15 cellular contexts compared by ENCODE assay signal in the genomic region with DNA sequence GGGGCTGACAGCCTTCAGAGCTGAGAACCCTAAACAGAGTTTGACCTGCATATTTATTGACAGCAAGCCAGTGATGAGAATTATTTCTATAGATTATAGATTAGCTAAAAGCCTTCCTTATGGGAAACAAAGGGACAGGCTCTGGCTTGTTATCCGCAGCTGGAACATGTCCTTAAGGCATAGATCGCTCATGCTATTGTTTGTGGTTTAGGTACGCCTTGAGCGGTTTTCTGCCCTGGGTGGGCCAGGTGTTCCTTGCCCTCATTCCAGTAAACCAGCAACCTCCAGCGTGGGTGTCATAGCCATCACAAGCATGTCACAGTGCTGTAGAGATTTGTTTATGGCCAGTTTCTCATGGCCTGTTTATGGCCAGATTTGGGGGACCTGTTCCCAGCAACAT. TPM values are rescaled to one million over a fixed set of nuclear protein-coding genes. Genes with fewer than 3 reads are reported as not detected.
DNase-seq lines count a peak whose midpoint lies in the region; FAIRE-seq and TF ChIP-seq lines count a peak whose summit lies in the region.
"Had no signal": no experiment of that assay in that cellular context is flagged by ENCODE, and none has a peak within 500 bp of the region (broad histone marks: within the 10 kb centered on the region; RNA-seq: fewer than 3 reads in every experiment).

No MANE protein-coding gene starts in this region.

- WGBS in mammary epithelial cell (ENCODE audit: low coverage, missing lambda C conversion rate), result 4% methylated on average over 5 of the region's 5 CpGs

- no peaks in the 10 kb centered on the region for H3K9me3 ChIP-seq in mammary epithelial cell (replicated peaks; ENCODE audit: insufficient read depth, low read length)
- H3K9me3 ChIP-seq in kidney (ENCODE audit: control insufficient read depth in 1 of 2, low read length in 2 of 2), result no peaks in the 10 kb centered on the region
- H3K9me3 ChIP-seq: A549, BE2C had no signal

- no peaks in the 10 kb centered on the region for H3K79me2 ChIP-seq in mammary epithelial cell (ENCODE audit: insufficient read depth, low read length)

- no peak for FAIRE-seq in kidney (lab: Jason Lieb, UNC)
- FAIRE-seq: GM12878, H54 had no signal

- H3K27ac ChIP-seq in mammary epithelial cell (ENCODE audit: insufficient read depth, low read depth, low read length), result no peak overlapping the region
- peak overlapping the region; percentile 36 to 79 for H3K27ac ChIP-seq in kidney (ENCODE audit: low read depth in 2 of 2, low read length in 2 of 2)
- H3K27ac ChIP-seq: A549, C4-2B, GM23248 had no signal

- no peaks in the 10 kb centered on the region for H3K27me3 Mint-ChIP-seq in Calu3 (ENCODE audit: unreplicated experiment)
- peaks cover 21% of the 10 kb centered on the region for H3K27me3 Mint-ChIP-seq in activated T-helper 2 cell treated with anti-CD3 and anti-CD28 coated beads, Interferon-gamma antibody, Interleukin-2, Interleukin-4, amounts not matched to agents 10 μg/mL and 5 μg/mL and 100 μg/mL, durations not matched to agents 14 hours and 24 hours and 36 hours (ENCODE audit: low read depth)
- H3K27me3 Mint-ChIP-seq: CD4-positive, alpha-beta memory T cell had no signal

- H3K4me3 ChIP-seq in mammary epithelial cell (replicated peaks in 1 of 3; ENCODE audit: insufficient read depth in 1 of 3, low read depth in 2 of 3, low read length in 3 of 3) (no peak overlapping the region), kidney (ENCODE audit: low read length in 2 of 2) (no peak overlapping the region)
- H3K4me3 ChIP-seq: A549, GM12878, GM23248 had no signal

- TF ChIP-seq CTCF in Calu3 (IDR thresholded peaks at IDR 0.05; ENCODE audit: unreplicated experiment) (no peak), mammary epithelial cell (conservative IDR thresholded peaks at IDR 0.05 in 1 of 2, IDR thresholded peaks at IDR 0.05 in 1 of 2; ENCODE audit: extremely low read depth in 1 of 2, insufficient read depth in 1 of 2, low read depth in 1 of 2, low read length in 2 of 2) (no peak), kidney (IDR thresholded peaks at IDR 0.05; ENCODE audit: borderline replicate concordance, extremely low read depth, insufficient read depth) (no peak)

- no peak overlapping the region for H3K4me3 Mint-ChIP-seq in Calu3 (ENCODE audit: low read depth, unreplicated experiment)
- H3K4me3 Mint-ChIP-seq in activated T-helper 2 cell treated with anti-CD3 and anti-CD28 coated beads, Interferon-gamma antibody, Interleukin-2, Interleukin-4, amounts not matched to agents 10 μg/mL and 5 μg/mL and 100 μg/mL, durations not matched to agents 14 hours and 24 hours and 36 hours (ENCODE audit: low read depth), result no peak overlapping the region
- H3K4me3 Mint-ChIP-seq: CD4-positive, alpha-beta memory T cell had no signal

- H2AFZ ChIP-seq in mammary epithelial cell (ENCODE audit: low read depth, low read length), result no peak overlapping the region
- H2AFZ ChIP-seq: GM23248 had no signal

- in situ Hi-C loops in mammary epithelial cell (cut with MboI; ENCODE audit: low sequenced_read_pairs in 2 of 2), result no loop called here

- intact Hi-C loops in Calu3 (cut with micrococcal nuclease; ENCODE audit: unreplicated experiment) (no loop called here), mammary epithelial cell (cut with micrococcal nuclease) (no loop called here), kidney (cut with DNase I) (no loop called here)
- intact Hi-C loops in activated T-helper 2 cell treated with anti-CD3 and anti-CD28 coated beads, Interferon-gamma antibody, Interleukin-2, Interleukin-4, amounts not matched to agents 10 μg/mL and 5 μg/mL and 100 μg/mL, durations not matched to agents 14 hours and 24 hours and 36 hours (cut with micrococcal nuclease), result no loop called here

- dilution Hi-C loops in mammary epithelial cell (cut with HindIII; ENCODE audit: low sequenced_read_pairs), result no loop called here

- H3K4me1 ChIP-seq in mammary epithelial cell (ENCODE audit: insufficient read depth, low read length), result peaks cover 10% of the 10 kb centered on the region
- H3K4me1 ChIP-seq in kidney (ENCODE audit: control insufficient read depth in 1 of 2, insufficient read depth in 1 of 2, low read depth in 1 of 2, low read length in 2 of 2), result no peaks in the 10 kb centered on the region
- H3K4me1 ChIP-seq: BE2C had no signal

- no peak for DNase-seq in Calu3
- DNase-seq in ELF-1 (ENCODE audit: low read depth, low spot score), result peak; percentile 53
- peak; percentile 72 for DNase-seq in mammary epithelial cell
- no peak for DNase-seq in kidney
- no peak for DNase-seq in activated T-helper 2 cell treated with anti-CD3 and anti-CD28 coated beads, Interferon-gamma antibody, Interleukin-2, Interleukin-4, amounts not matched to agents 10 μg/mL and 5 μg/mL and 100 μg/mL, durations not matched to agents 14 hours and 24 hours and 36 hours (ENCODE audit: low spot score)
- no peak for DNase-seq in UCSD-AML1 (lab: John Stamatoyannopoulos, UW; ENCODE audit: unreplicated experiment)
- no peak for DNase-seq in DMS79 (lab: John Stamatoyannopoulos, UW)
- DNase-seq: BE2C; CD4-positive, alpha-beta memory T cell; DMS53; GM23248 had no signal

- H3K9me3 Mint-ChIP-seq in Calu3 (ENCODE audit: low read depth, unreplicated experiment), result no peaks in the 10 kb centered on the region
- H3K9me3 Mint-ChIP-seq in activated T-helper 2 cell treated with anti-CD3 and anti-CD28 coated beads, Interferon-gamma antibody, Interleukin-2, Interleukin-4, amounts not matched to agents 10 μg/mL and 5 μg/mL and 100 μg/mL, durations not matched to agents 14 hours and 24 hours and 36 hours, result no peaks in the 10 kb centered on the region

- peak overlapping the region; percentile 40 for H3K27ac Mint-ChIP-seq in Calu3 (ENCODE audit: unreplicated experiment)
- H3K27ac Mint-ChIP-seq in activated T-helper 2 cell treated with anti-CD3 and anti-CD28 coated beads, Interferon-gamma antibody, Interleukin-2, Interleukin-4, amounts not matched to agents 10 μg/mL and 5 μg/mL and 100 μg/mL, durations not matched to agents 14 hours and 24 hours and 36 hours, result no peak overlapping the region
- H3K27ac Mint-ChIP-seq: CD4-positive, alpha-beta memory T cell had no signal

- peaks cover 2% of the 10 kb centered on the region for H3K36me3 ChIP-seq in mammary epithelial cell (ENCODE audit: insufficient read depth, low read length)
- no peaks in the 10 kb centered on the region for H3K36me3 ChIP-seq in kidney (ENCODE audit: control insufficient read depth in 1 of 2, insufficient read depth in 2 of 2, low read length in 2 of 2)
- H3K36me3 ChIP-seq: BE2C had no signal

- H3K4me1 Mint-ChIP-seq in Calu3 (ENCODE audit: low read depth, unreplicated experiment), result peaks cover 13% of the 10 kb centered on the region
- peaks cover under 1% of the 10 kb centered on the region for H3K4me1 Mint-ChIP-seq in activated T-helper 2 cell treated with anti-CD3 and anti-CD28 coated beads, Interferon-gamma antibody, Interleukin-2, Interleukin-4, amounts not matched to agents 10 μg/mL and 5 μg/mL and 100 μg/mL, durations not matched to agents 14 hours and 24 hours and 36 hours (ENCODE audit: low read depth)
- H3K4me1 Mint-ChIP-seq: CD4-positive, alpha-beta memory T cell had no signal

- BruUV-seq in Calu3 (replicated peaks; lab: Mats Ljungman, UMichigan) (no TSS peak), mammary epithelial cell (replicated peaks; lab: Mats Ljungman, UMichigan) (no TSS peak)

- H3K27me3 ChIP-seq in mammary epithelial cell (ENCODE audit: insufficient read depth, low read length), result no peaks in the 10 kb centered on the region
- H3K27me3 ChIP-seq: BE2C had no signal

- H3K9ac ChIP-seq in mammary epithelial cell (ENCODE audit: insufficient read depth, low read length) (no peak overlapping the region), kidney (ENCODE audit: low read length in 2 of 2) (no peak overlapping the region)
- H3K9ac ChIP-seq: GM23248 had no signal

- peaks cover 9% of the 10 kb centered on the region for H3K36me3 Mint-ChIP-seq in Calu3 (ENCODE audit: insufficient read depth, unreplicated experiment)
- H3K36me3 Mint-ChIP-seq in activated T-helper 2 cell treated with anti-CD3 and anti-CD28 coated beads, Interferon-gamma antibody, Interleukin-2, Interleukin-4, amounts not matched to agents 10 μg/mL and 5 μg/mL and 100 μg/mL, durations not matched to agents 14 hours and 24 hours and 36 hours (ENCODE audit: low read depth), result peaks cover 8% of the 10 kb centered on the region

- peak overlapping the region; percentile 68 for H3K4me2 ChIP-seq in mammary epithelial cell (ENCODE audit: insufficient read depth, low read depth, low read length)
- H3K4me2 ChIP-seq: A549 had no signal

- H4K20me1 ChIP-seq in mammary epithelial cell (ENCODE audit: insufficient read depth, low read length), result no peaks in the 10 kb centered on the region

- CTCF ChIA-PET in Calu3 (lab: Charles Lee) (no interaction called here), mammary epithelial cell (lab: Charles Lee; ENCODE audit: low non-redundant PET) (no interaction called here)

RNA-seq across cellular contexts. Expression of a gene that starts 10.2 kb away (rescaled TPM):
- total RNA-seq in Calu3 (2022) (25.9 and 26.1 TPM in 2 replicates), mammary epithelial cell (10 to 100 TPM; 21.2 to 30.8 TPM), kidney (34.7 TPM)
- polyA plus RNA-seq in mammary epithelial cell (34.0 TPM), kidney (ENCODE audit: insufficient read depth, low read depth, low replicate concordance) (121 TPM)
- 55.0 TPM for polyA minus RNA-seq in mammary epithelial cell
- total RNA-seq in activated T-helper 2 cell treated with anti-CD3 and anti-CD28 coated beads, Interferon-gamma antibody, Interleukin-2, Interleukin-4, amounts not matched to agents 10 μg/mL and 5 μg/mL and 100 μg/mL, durations not matched to agents 14 hours and 24 hours and 36 hours, result 67.6 and 74.2 TPM in 2 replicates

Comparison
In these comparisons a context has a peak if more than half of its experiments do, and no peak if none do; other contexts are left out.
1. DNase-seq: peak in ELF-1 (single experiment) and mammary epithelial cell (single experiment); none in Calu3 (single experiment), kidney (single experiment), activated T-helper 2 cell treated with anti-CD3 and anti-CD28 coated beads, Interferon-gamma antibody, Interleukin-2, Interleukin-4, amounts not matched to agents 10 μg/mL and 5 μg/mL and 100 μg/mL, durations not matched to agents 14 hours and 24 hours and 36 hours (single experiment), UCSD-AML1 (single experiment) and DMS79 (single experiment).